In genomic region chr19:896999-897398, GRCh38 we compare ENCODE assay signal across 13 cellular contexts. TPM values are rescaled to one million over a fixed set of nuclear protein-coding genes. Genes with fewer than 3 reads are reported as not detected.
DNase-seq lines count a peak whose midpoint lies in the region; ATAC-seq and TF ChIP-seq lines count a peak whose summit lies in the region.
"Had no signal": no experiment of that assay in that cellular context is flagged by ENCODE, and none has a peak within 500 bp of the region (broad histone marks: within the 10 kb centered on the region; RNA-seq: fewer than 3 reads in every experiment).

No MANE protein-coding gene starts in this region.

- no peaks in the 10 kb centered on the region for H3K27me3 ChIP-seq in HAP-1 (ENCODE audit: low read depth)

- H3K27ac Mint-ChIP-seq in Calu3 (ENCODE audit: unreplicated experiment): no peak overlapping the region
- peak overlapping the region; percentile 79 for H3K27ac Mint-ChIP-seq in T-helper 17 cell
- peak overlapping the region; percentile 55 for H3K27ac Mint-ChIP-seq in memory B cell
- peak overlapping the region; percentile 7 for H3K27ac Mint-ChIP-seq in stimulated activated memory B cell treated with anti-CD40 and anti-IgM and Interleukin-4, amounts not matched to agents 10 μg/mL and 1 μg/mL and 100 μg/mL, for 72 hours

- H3K4me3 ChIP-seq in HAP-1: no peak overlapping the region
- H3K4me3 ChIP-seq: A549, GM23248 had no signal

- intact Hi-C loops in Calu3 (cut with micrococcal nuclease; ENCODE audit: unreplicated experiment): no loop called here
- intact Hi-C loops in posterior cingulate gyrus (cut with DNase I): no loop called here

- TSS peak; percentile 82 for BruUV-seq in Calu3 (replicated peaks; lab: Mats Ljungman, UMichigan)

- DNase-seq in Calu3 (no peak), T-helper 17 cell (no peak), memory B cell (ENCODE audit: low spot score in 2 of 2) (no peak), HAP-1 (ENCODE audit: low spot score in 2 of 2) (no peak), posterior cingulate gyrus (no peak)
- DNase-seq: DMS 273 treated with DMSO at 0.1 percent for 48 hours, GM23248, KBM-7 had no signal

- H3K36me3 ChIP-seq in HAP-1 (replicated peaks): peaks cover 26% of the 10 kb centered on the region

- peaks cover 56% of the 10 kb centered on the region for H3K36me3 Mint-ChIP-seq in Calu3 (ENCODE audit: insufficient read depth, unreplicated experiment)
- H3K36me3 Mint-ChIP-seq in T-helper 17 cell (ENCODE audit: low read depth): no peaks in the 10 kb centered on the region
- H3K36me3 Mint-ChIP-seq in memory B cell: peaks cover 15% of the 10 kb centered on the region
- peaks cover 31% of the 10 kb centered on the region for H3K36me3 Mint-ChIP-seq in stimulated activated memory B cell treated with anti-CD40 and anti-IgM and Interleukin-4, amounts not matched to agents 10 μg/mL and 1 μg/mL and 100 μg/mL, for 72 hours

- 0 out of 2 replicates have a peak, but pooled peaks cover 2% of the 10 kb centered on the region for H3K4me1 ChIP-seq in HAP-1

- CTCF ChIA-PET in Calu3 (lab: Charles Lee): interaction anchor here (1.3 kb wide), 1 partner anchor 12 kb away, joined by 4 read pairs; no protein-coding TSS in a partner anchor

- TF ChIP-seq CTCF in Calu3 (IDR thresholded peaks at IDR 0.05; ENCODE audit: unreplicated experiment): no peak

- H3K9me3 Mint-ChIP-seq in Calu3 (ENCODE audit: low read depth, unreplicated experiment) (no peaks in the 10 kb centered on the region), memory B cell (no peaks in the 10 kb centered on the region)
- no peaks in the 10 kb centered on the region for H3K9me3 Mint-ChIP-seq in stimulated activated memory B cell treated with anti-CD40 and anti-IgM and Interleukin-4, amounts not matched to agents 10 μg/mL and 1 μg/mL and 100 μg/mL, for 72 hours
- H3K9me3 Mint-ChIP-seq: CD14-positive monocyte had no signal

- no peak overlapping the region for H3K4me3 Mint-ChIP-seq in Calu3 (ENCODE audit: low read depth, unreplicated experiment)
- H3K4me3 Mint-ChIP-seq in T-helper 17 cell: peak overlapping the region; percentile 31
- H3K4me3 Mint-ChIP-seq in memory B cell: no peak overlapping the region
- no peak overlapping the region for H3K4me3 Mint-ChIP-seq in stimulated activated memory B cell treated with anti-CD40 and anti-IgM and Interleukin-4, amounts not matched to agents 10 μg/mL and 1 μg/mL and 100 μg/mL, for 72 hours
- H3K4me3 Mint-ChIP-seq: CD14-positive monocyte had no signal

- no peaks in the 10 kb centered on the region for H3K9me3 ChIP-seq in T-helper 17 cell (ENCODE audit: control insufficient read depth, low read length, poor library complexity, severe bottlenecking)
- no peaks in the 10 kb centered on the region for H3K9me3 ChIP-seq in HAP-1
- H3K9me3 ChIP-seq: A549 had no signal

- no peak for ATAC-seq in T-helper 17 cell
- ATAC-seq in memory B cell (ENCODE audit: low read depth): no peak
- no peak for ATAC-seq in stimulated activated memory B cell treated with anti-CD40 and anti-IgM and Interleukin-4, amounts not matched to agents 10 μg/mL and 1 μg/mL and 100 μg/mL, for 72 hours
- no peak for ATAC-seq in GM21515 (IDR thresholded peaks at IDR 0.05; ENCODE audit: unreplicated experiment)

- H3K4me1 Mint-ChIP-seq in Calu3 (ENCODE audit: low read depth, unreplicated experiment): no peaks in the 10 kb centered on the region
- peaks cover 16% of the 10 kb centered on the region for H3K4me1 Mint-ChIP-seq in T-helper 17 cell
- peaks cover 21% of the 10 kb centered on the region for H3K4me1 Mint-ChIP-seq in memory B cell
- H3K4me1 Mint-ChIP-seq in stimulated activated memory B cell treated with anti-CD40 and anti-IgM and Interleukin-4, amounts not matched to agents 10 μg/mL and 1 μg/mL and 100 μg/mL, for 72 hours: peaks cover 37% of the 10 kb centered on the region

- H3K27me3 Mint-ChIP-seq in Calu3 (ENCODE audit: unreplicated experiment) (no peaks in the 10 kb centered on the region), T-helper 17 cell (no peaks in the 10 kb centered on the region), memory B cell (no peaks in the 10 kb centered on the region)
- no peaks in the 10 kb centered on the region for H3K27me3 Mint-ChIP-seq in stimulated activated memory B cell treated with anti-CD40 and anti-IgM and Interleukin-4, amounts not matched to agents 10 μg/mL and 1 μg/mL and 100 μg/mL, for 72 hours

- in situ Hi-C loops in HAP-1 (cut with MboI; ENCODE audit: low sequenced_read_pairs): no loop called here

RNA-seq across cellular contexts. Expression of gene RNU6-9, which starts 3.7 kb away (rescaled TPM):
- not detected in 2 replicates for total RNA-seq in Calu3 (2022)
- not detected for total RNA-seq in T-helper 17 cell
- total RNA-seq: Daoy, GM23248 had no signal

RNA-seq across cellular contexts. Expression of gene MED16, which starts 4.0 kb away (rescaled TPM):
- total RNA-seq in Calu3 (2022) (21.4 and 22.4 TPM in 2 replicates), T-helper 17 cell (10 to 100 TPM; 59.6 to 71.3 TPM)

RNA-seq across cellular contexts. Expression of gene R3HDM4, which starts 16.0 kb away (rescaled TPM):
- total RNA-seq in Calu3 (2022): 54.0 and 55.5 TPM in 2 replicates
- total RNA-seq in T-helper 17 cell: 100 to 1,000 TPM; 233 to 243 TPM

RNA-seq across cellular contexts. Expression of gene KISS1R, which starts 20.1 kb away (rescaled TPM):
- total RNA-seq in Calu3 (2022): not detected in 2 replicates
- under 1 TPM; 0.94 to 0.99 TPM for total RNA-seq in T-helper 17 cell
- total RNA-seq: Daoy, GM23248 had no signal

RNA-seq across cellular contexts. Expression of gene ARID3A, which starts 28.8 kb away (rescaled TPM):
- total RNA-seq in Calu3 (2022) (0.85 and 1.6 TPM in 2 replicates), T-helper 17 cell (10 to 100 TPM in 1 of 2 donors, 1 to 10 TPM in 1; 8.1 to 11.8 TPM)
